19 cellular contexts compared by ENCODE assay signal in the genomic region with DNA sequence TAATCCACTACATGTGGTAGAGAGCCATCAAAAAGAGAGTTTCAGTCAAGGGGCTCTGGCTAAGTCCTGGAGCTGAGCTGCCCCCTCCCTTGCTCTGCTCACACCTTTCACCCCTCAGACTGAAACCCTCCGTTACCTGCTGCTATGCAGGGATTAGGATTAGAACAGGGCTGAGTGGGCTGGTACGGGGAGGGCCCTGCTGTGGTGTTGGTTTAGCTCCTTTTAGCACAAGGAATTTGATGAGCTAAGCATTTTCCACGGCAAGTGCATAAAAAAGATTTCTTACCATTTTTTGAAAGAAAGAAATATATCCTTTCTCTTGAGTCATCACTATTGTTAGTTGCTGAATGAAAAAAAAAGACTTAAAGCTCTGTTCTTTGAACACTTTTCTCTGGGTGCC. TPM values are rescaled to one million over a fixed set of nuclear protein-coding genes. Genes with fewer than 3 reads are reported as not detected.
DNase-seq lines count a peak whose midpoint lies in the region; ATAC-seq and TF ChIP-seq lines count a peak whose summit lies in the region.
"Had no signal": no experiment of that assay in that cellular context is flagged by ENCODE, and none has a peak within 500 bp of the region (broad histone marks: within the 10 kb centered on the region; RNA-seq: fewer than 3 reads in every experiment).

No MANE protein-coding gene starts in this region.

- H3K4me3 ChIP-seq in A673 (ENCODE audit: low read depth, low read length, poor library complexity, severe bottlenecking) (no peak overlapping the region), SK-N-MC (peak overlapping the region; percentile 62), left lung (no peak overlapping the region)
- H3K4me3 ChIP-seq: breast epithelium, tibial nerve had no signal

- peak; percentile 43 for DNase-seq in A673 (ENCODE audit: low spot score)
- peak; percentile 52 for DNase-seq in SK-N-MC (ENCODE audit: low read depth, low spot score)
- DNase-seq in endothelial cell (ENCODE audit: low spot score): no peak
- DNase-seq in NCI-H2081 (lab: John Stamatoyannopoulos, UW): no peak
- DNase-seq in NCI-H524 treated with DMSO at 0.1 percent for 48 hours (lab: John Stamatoyannopoulos, UW): no peak
- no peak for DNase-seq in left lung
- no peak for DNase-seq in left colon
- DNase-seq: activated B cell treated with CpG ODN at 0.5 μM for 24 hours; activated CD4-positive, alpha-beta T cell treated with anti-CD3 and anti-CD28 coated beads, Interleukin-2, amount 50 U/mL, for 48 hours; C1 segment of cervical spinal cord; cortex of kidney; GOT3; KBM-7; MV-4-11; NCI-H187; stimulated activated naive CD8-positive, alpha-beta T cell treated with anti-CD3 and anti-CD28 coated beads, Interleukin-15, amount 100 ng/mL, for 72 hours had no signal

- CTCF ChIA-PET in A673 (lab: Charles Lee): interaction anchor here (0.6 to 0.7 kb wide), 2 partner anchors 67 to 106 kb away, joined by 3 read pairs; no protein-coding TSS in a partner anchor

- peaks cover 95% of the 10 kb centered on the region for H3K4me1 Mint-ChIP-seq in endothelial cell (ENCODE audit: unreplicated experiment)
- H3K4me1 Mint-ChIP-seq in nephron: peaks cover 86% of the 10 kb centered on the region
- H3K4me1 Mint-ChIP-seq: activated B cell treated with CpG ODN at 0.5 μM for 24 hours; stimulated activated naive CD8-positive, alpha-beta T cell treated with anti-CD3 and anti-CD28 coated beads, Interleukin-15, amount 100 ng/mL, for 72 hours had no signal

- peaks cover 42% of the 10 kb centered on the region for H3K4me1 ChIP-seq in A673 (ENCODE audit: insufficient read depth, low read length, poor library complexity, severe bottlenecking)
- H3K4me1 ChIP-seq in left lung: peaks cover 20 to 23% of the 10 kb centered on the region in 2 donors
- H3K4me1 ChIP-seq: breast epithelium had no signal

- intact Hi-C loops in A673 (cut with micrococcal nuclease; ENCODE audit: unreplicated experiment): no loop called here
- intact Hi-C loops in left lung (cut with DNase I): no loop called here
- intact Hi-C loops in left colon (cut with DNase I, micrococcal nuclease): no loop called here

- POLR2A ChIA-PET in A673 (lab: Charles Lee; ENCODE audit: low non-redundant PET): no interaction called here

- H3K27ac Mint-ChIP-seq in endothelial cell (ENCODE audit: unreplicated experiment) (peak overlapping the region; percentile 99), nephron (peak overlapping the region; percentile 97 to 99 (median 98))
- H3K27ac Mint-ChIP-seq: activated B cell treated with CpG ODN at 0.5 μM for 24 hours; stimulated activated naive CD8-positive, alpha-beta T cell treated with anti-CD3 and anti-CD28 coated beads, Interleukin-15, amount 100 ng/mL, for 72 hours had no signal

- H3K9me3 ChIP-seq in A673 (ENCODE audit: low read depth, low read length, poor library complexity, severe bottlenecking) (no peaks in the 10 kb centered on the region), SK-N-MC (ENCODE audit: low read depth, low read length) (no peaks in the 10 kb centered on the region), left lung (no peaks in the 10 kb centered on the region)
- H3K9me3 ChIP-seq: breast epithelium, tibial nerve had no signal

- ATAC-seq in left lung: no peak
- no peak for ATAC-seq in left colon
- ATAC-seq: stimulated activated naive CD8-positive, alpha-beta T cell treated with anti-CD3 and anti-CD28 coated beads, Interleukin-15, amount 100 ng/mL, for 72 hours had no signal

- H3K36me3 Mint-ChIP-seq in endothelial cell (ENCODE audit: low read depth, unreplicated experiment): peaks cover 32% of the 10 kb centered on the region
- H3K36me3 Mint-ChIP-seq in nephron (ENCODE audit: low read depth): peaks cover 12% of the 10 kb centered on the region

- H3K36me3 ChIP-seq in A673 (ENCODE audit: insufficient read depth, low read length, poor library complexity, severe bottlenecking) (no peaks in the 10 kb centered on the region), SK-N-MC (ENCODE audit: insufficient read depth, low read length) (no peaks in the 10 kb centered on the region), left lung (no peaks in the 10 kb centered on the region)
- H3K36me3 ChIP-seq: breast epithelium, tibial nerve had no signal

- H3K27me3 Mint-ChIP-seq in endothelial cell (ENCODE audit: unreplicated experiment) (peaks cover 17% of the 10 kb centered on the region), nephron (ENCODE audit: low read depth) (no peaks in the 10 kb centered on the region)
- H3K27me3 Mint-ChIP-seq: stimulated activated naive CD8-positive, alpha-beta T cell treated with anti-CD3 and anti-CD28 coated beads, Interleukin-15, amount 100 ng/mL, for 72 hours had no signal

- H3K27ac ChIP-seq in A673 (ENCODE audit: low read depth, low read length, poor library complexity, severe bottlenecking) (peak overlapping the region; percentile 50), SK-N-MC (peak overlapping the region; percentile 98), left lung (no peak overlapping the region)
- H3K27ac ChIP-seq: breast epithelium, tibial nerve had no signal

- peak overlapping the region; percentile 82 for H3K4me3 Mint-ChIP-seq in endothelial cell (ENCODE audit: unreplicated experiment)
- H3K4me3 Mint-ChIP-seq in nephron: peak overlapping the region; percentile 52 to 69 (median 62)
- H3K4me3 Mint-ChIP-seq: activated B cell treated with CpG ODN at 0.5 μM for 24 hours; stimulated activated naive CD8-positive, alpha-beta T cell treated with anti-CD3 and anti-CD28 coated beads, Interleukin-15, amount 100 ng/mL, for 72 hours had no signal

- H3K9me3 Mint-ChIP-seq in endothelial cell (ENCODE audit: unreplicated experiment): peaks cover 5% of the 10 kb centered on the region
- H3K9me3 Mint-ChIP-seq in nephron: no peaks in the 10 kb centered on the region
- H3K9me3 Mint-ChIP-seq: activated B cell treated with CpG ODN at 0.5 μM for 24 hours; stimulated activated naive CD8-positive, alpha-beta T cell treated with anti-CD3 and anti-CD28 coated beads, Interleukin-15, amount 100 ng/mL, for 72 hours had no signal

- no TSS peak for BruUV-seq in A673 (replicated peaks; lab: Mats Ljungman, UMichigan)

- H3K27me3 ChIP-seq in A673 (replicated peaks; ENCODE audit: insufficient read depth, low read depth, low read length, poor library complexity): no peaks in the 10 kb centered on the region
- no peaks in the 10 kb centered on the region for H3K27me3 ChIP-seq in left lung
- H3K27me3 ChIP-seq: breast epithelium, tibial nerve had no signal

- H3K9ac ChIP-seq in SK-N-MC (ENCODE audit: insufficient read length): peak overlapping the region; percentile 77

- TF ChIP-seq CTCF in A673 (conservative IDR thresholded peaks at IDR 0.05; ENCODE audit: low read depth, low read length) (no peak), endothelial cell (IDR thresholded peaks at IDR 0.05; ENCODE audit: unreplicated experiment) (no peak), nephron (IDR thresholded peaks at IDR 0.05; ENCODE audit: unreplicated experiment in 3 of 3) (no peak), left lung (IDR thresholded peaks at IDR 0.05) (no peak)

RNA-seq across cellular contexts. Expression of a gene that starts 46.3 kb away (rescaled TPM):
- total RNA-seq in A673 (2021) (21.9 and 29.3 TPM in 2 replicates), endothelial cell (ENCODE audit: unreplicated experiment) (83.8 TPM), left lung (10 to 100 TPM; 16.4 to 17.7 TPM), left colon (1 to 10 TPM; 2.0 to 3.9 TPM)

Comparison
In these comparisons a context has a peak if more than half of its experiments do, and no peak if none do; other contexts are left out.
1. DNase-seq: peak in A673 (single experiment) and SK-N-MC (single experiment); none in endothelial cell (single experiment), NCI-H2081 (0 of 2), NCI-H524 treated with DMSO at 0.1 percent for 48 hours (single experiment), left lung (0 of 2) and left colon (0 of 2).
2. H3K27ac ChIP-seq: peak in A673 (single experiment) and SK-N-MC (single experiment); none in left lung (0 of 2).